In genomic region chr17:28737316-28737715, GRCh38 we compare ENCODE assay signal across 20 cellular contexts. TPM values are rescaled to one million over a fixed set of nuclear protein-coding genes. Genes with fewer than 3 reads are reported as not detected.
DNase-seq lines count a peak whose midpoint lies in the region; ATAC-seq and TF ChIP-seq lines count a peak whose summit lies in the region.
"Had no signal": no experiment of that assay in that cellular context is flagged by ENCODE, and none has a peak within 500 bp of the region (broad histone marks: within the 10 kb centered on the region; RNA-seq: fewer than 3 reads in every experiment).

No MANE protein-coding gene starts in this region.

- DNase-seq in chondrocyte (ENCODE audit: low spot score): peak; percentile 81
- DNase-seq in neuronal stem cell (ENCODE audit: low spot score): no peak
- no peak for DNase-seq in ascending aorta (ENCODE audit: low spot score in 2 of 2)
- DNase-seq in T-helper 17 cell: no peak
- DNase-seq in nucleus accumbens (lab: John Stamatoyannopoulos, UW): no peak
- DNase-seq: DND-41, KG1, MV-4-11, NCI-H1417, NCI-H187, NCI-H2227 treated with DMSO at 0.1 percent for 48 hours, NCI-H524, NCI-H82 had no signal

- H3K4me1 ChIP-seq in DOHH2 (ENCODE audit: control insufficient read depth, low read length): peaks cover 53% of the 10 kb centered on the region
- no peaks in the 10 kb centered on the region for H3K4me1 ChIP-seq in neuronal stem cell (ENCODE audit: control insufficient read depth in 2 of 2, insufficient read depth in 1 of 2, low read depth in 1 of 2, low read length in 2 of 2)
- no peaks in the 10 kb centered on the region for H3K4me1 ChIP-seq in ascending aorta

- H3K9me3 ChIP-seq in DOHH2 (ENCODE audit: control insufficient read depth, insufficient read depth, low read length) (peaks cover 5% of the 10 kb centered on the region; the same call in 1 of the 2 replicates), neuronal stem cell (replicated peaks in 1 of 2; ENCODE audit: control insufficient read depth in 2 of 2, insufficient read depth in 1 of 2, low read depth in 1 of 2, low read length in 2 of 2) (peaks cover 3 to 9% of the 10 kb centered on the region in 2 donors), ascending aorta (no peaks in the 10 kb centered on the region), T-helper 17 cell (ENCODE audit: control insufficient read depth, low read length, poor library complexity, severe bottlenecking) (no peaks in the 10 kb centered on the region)
- H3K9me3 ChIP-seq: Peyer's patch had no signal

- H2BK5ac ChIP-seq in neuronal stem cell (ENCODE audit: low read length): peak overlapping the region; percentile 54

- peak overlapping the region; percentile 73 for H3K14ac ChIP-seq in neuronal stem cell (ENCODE audit: low read length)

- peaks cover 29% of the 10 kb centered on the region for H3K79me2 ChIP-seq in DOHH2 (ENCODE audit: control insufficient read depth, low read length)

- peak overlapping the region; percentile 62 for H3K23ac ChIP-seq in neuronal stem cell (ENCODE audit: low read depth, low read length, poor library complexity)

- H2BK15ac ChIP-seq in neuronal stem cell (ENCODE audit: low read length): no peak overlapping the region

- ATAC-seq in T-helper 17 cell: no peak
- no peak for ATAC-seq in GM21360 (IDR thresholded peaks at IDR 0.05; ENCODE audit: unreplicated experiment)
- ATAC-seq: A549, Right ventricle myocardium inferior had no signal

- no peaks in the 10 kb centered on the region for H3K27me3 ChIP-seq in DOHH2 (ENCODE audit: control insufficient read depth, low read length)
- H3K27me3 ChIP-seq in neuronal stem cell (ENCODE audit: control insufficient read depth in 3 of 3, insufficient read depth in 3 of 3, low read depth in 1 of 3, low read length in 3 of 3): no peaks in the 10 kb centered on the region
- H3K27me3 ChIP-seq in ascending aorta: no peaks in the 10 kb centered on the region
- H3K27me3 ChIP-seq: Peyer's patch had no signal

- H3K4me3 ChIP-seq in DOHH2 (ENCODE audit: low read length): peak overlapping the region; percentile 72
- peak overlapping the region in 1 of 2 donors; percentile 65 for H3K4me3 ChIP-seq in neuronal stem cell (ENCODE audit: low read length in 2 of 2)
- no peak overlapping the region for H3K4me3 ChIP-seq in ascending aorta
- H3K4me3 ChIP-seq: A549 had no signal

- H3K4me2 ChIP-seq in DOHH2 (ENCODE audit: low read length) (peak overlapping the region; percentile 85), neuronal stem cell (ENCODE audit: insufficient read depth, low read length, poor library complexity, severe bottlenecking) (no peak overlapping the region)
- H3K4me2 ChIP-seq: A549 had no signal

- peak overlapping the region; percentile 23 for H3K4ac ChIP-seq in neuronal stem cell (ENCODE audit: low read length)

- H3K36me3 ChIP-seq in DOHH2 (ENCODE audit: control insufficient read depth, low read length) (peaks cover 46% of the 10 kb centered on the region), neuronal stem cell (replicated peaks in 1 of 2; ENCODE audit: control insufficient read depth in 2 of 2, insufficient read depth in 2 of 2, low read length in 2 of 2) (peaks cover 9 to 57% of the 10 kb centered on the region in 2 donors), ascending aorta (no peaks in the 10 kb centered on the region)
- H3K36me3 ChIP-seq: Peyer's patch had no signal

- H3K4me3 Mint-ChIP-seq in IgD-negative memory B cell (peak overlapping the region; percentile 53 to 93 (median 79)), chondrocyte (ENCODE audit: unreplicated experiment) (no peak overlapping the region), T-helper 17 cell (no peak overlapping the region)

- no peak overlapping the region for H2BK12ac ChIP-seq in neuronal stem cell (ENCODE audit: low read length)

- H3K36me3 Mint-ChIP-seq in IgD-negative memory B cell (peaks cover 8% of the 10 kb centered on the region), chondrocyte (ENCODE audit: low read depth) (no peaks in the 10 kb centered on the region), T-helper 17 cell (ENCODE audit: low read depth) (peaks cover 2% of the 10 kb centered on the region)

- no peak overlapping the region for H3K9ac ChIP-seq in neuronal stem cell (ENCODE audit: low read depth, low read length, poor library complexity)

- intact Hi-C loops in ascending aorta (cut with DNase I): no loop called here

- no peak overlapping the region for H2AFZ ChIP-seq in neuronal stem cell (ENCODE audit: low read length)

- no peaks in the 10 kb centered on the region for H3K9me3 Mint-ChIP-seq in IgD-negative memory B cell
- no peaks in the 10 kb centered on the region for H3K9me3 Mint-ChIP-seq in chondrocyte (ENCODE audit: low read depth)

- peak overlapping the region; percentile 46 for H3K18ac ChIP-seq in neuronal stem cell (ENCODE audit: low read length)

- no CpG with 5 or more reads among the region's 12 CpGs for WGBS in neuronal stem cell (ENCODE audit: extremely low coverage in 2 of 2, insufficient read length in 2 of 2, insufficient replicate concordance in 1 of 2), 2 donors

- H3K27ac ChIP-seq in DOHH2 (ENCODE audit: low read depth, low read length) (peak overlapping the region; percentile 90), neuronal stem cell (replicated peaks; ENCODE audit: low read length) (no peak overlapping the region), ascending aorta (no peak overlapping the region)
- H3K27ac ChIP-seq: A549, C4-2B had no signal

- TF ChIP-seq CTCF in DOHH2 (IDR thresholded peaks at IDR 0.05; ENCODE audit: low read depth, low read length, poor library complexity, severe bottlenecking) (no peak), chondrocyte (IDR thresholded peaks at IDR 0.05) (no peak), ascending aorta (IDR thresholded peaks at IDR 0.05) (no peak)

- H3F3A ChIP-seq in DOHH2 (ENCODE audit: control insufficient read depth, insufficient read depth): peaks cover 24% of the 10 kb centered on the region

- peak overlapping the region; percentile 26 for H4K8ac ChIP-seq in neuronal stem cell (ENCODE audit: low read depth, low read length)

- H3K27ac Mint-ChIP-seq in IgD-negative memory B cell (peak overlapping the region; percentile 97 to 100 (median 100)), chondrocyte (ENCODE audit: unreplicated experiment) (no peak overlapping the region), T-helper 17 cell (no peak overlapping the region)

- H4K20me1 ChIP-seq in DOHH2 (ENCODE audit: control insufficient read depth, insufficient read depth, low read depth, low read length): no peaks in the 10 kb centered on the region

- H2AK5ac ChIP-seq in neuronal stem cell (ENCODE audit: low read depth, low read length): peak overlapping the region; percentile 83

- H4K91ac ChIP-seq in neuronal stem cell (ENCODE audit: low read depth, low read length, poor library complexity): peak overlapping the region; percentile 77

- no peaks in the 10 kb centered on the region for H3K9me2 ChIP-seq in DOHH2 (replicated peaks; ENCODE audit: control insufficient read depth, low read length)

- H3K27me3 Mint-ChIP-seq in IgD-negative memory B cell: peaks cover 5% of the 10 kb centered on the region
- H3K27me3 Mint-ChIP-seq in chondrocyte (ENCODE audit: low read depth): no peaks in the 10 kb centered on the region
- H3K27me3 Mint-ChIP-seq in T-helper 17 cell: no peaks in the 10 kb centered on the region

- peaks cover 27 to 52% (median 40%) of the 10 kb centered on the region in 3 donors for H3K4me1 Mint-ChIP-seq in IgD-negative memory B cell
- no peaks in the 10 kb centered on the region for H3K4me1 Mint-ChIP-seq in chondrocyte (ENCODE audit: low read depth)
- H3K4me1 Mint-ChIP-seq in T-helper 17 cell: peaks cover 16% of the 10 kb centered on the region

- no peaks in the 10 kb centered on the region for H3K79me1 ChIP-seq in neuronal stem cell (ENCODE audit: low read depth, low read length)

- H2BK120ac ChIP-seq in neuronal stem cell (ENCODE audit: low read depth, low read length): no peak overlapping the region

RNA-seq across cellular contexts. Expression of gene TRAF4, which starts 6.5 kb away (rescaled TPM):
- 13.8 TPM for polyA plus RNA-seq in IgD-negative memory B cell
- total RNA-seq in chondrocyte (68.0 to 76.3 TPM (median 73.3 TPM) in 3 replicates), ascending aorta (53.2 TPM), T-helper 17 cell (100 to 1,000 TPM; 326 to 362 TPM)
- polyA plus RNA-seq in neuronal stem cell (2013, experiment 1 of 2): 107 TPM
- 106 TPM for polyA plus RNA-seq in neuronal stem cell (2013, experiment 2 of 2)

RNA-seq across cellular contexts. Expression of gene NEK8, which starts 8.7 kb away (rescaled TPM):
- polyA plus RNA-seq in IgD-negative memory B cell: 18.6 TPM
- total RNA-seq in chondrocyte (5.3 to 6.1 TPM (median 5.5 TPM) in 3 replicates), ascending aorta (3.2 TPM), T-helper 17 cell (1 to 10 TPM; 5.8 to 8.8 TPM)
- 4.5 TPM for polyA plus RNA-seq in neuronal stem cell (2013, experiment 1 of 2)
- 4.3 TPM for polyA plus RNA-seq in neuronal stem cell (2013, experiment 2 of 2)

RNA-seq across cellular contexts. Expression of gene TLCD1, which starts 11.3 kb away (rescaled TPM):
- polyA plus RNA-seq in IgD-negative memory B cell: 0.49 TPM
- 12.4 to 12.9 TPM (median 12.6 TPM) in 3 replicates for total RNA-seq in chondrocyte
- polyA plus RNA-seq in neuronal stem cell (2013, experiment 1 of 2): 9.1 TPM
- 8.3 TPM for polyA plus RNA-seq in neuronal stem cell (2013, experiment 2 of 2)
- not detected for total RNA-seq in ascending aorta
- 1 to 10 TPM; 1.1 to 1.4 TPM for total RNA-seq in T-helper 17 cell

RNA-seq across cellular contexts. Expression of gene RPL23A, which starts 17.5 kb away (rescaled TPM):
- polyA plus RNA-seq in IgD-negative memory B cell: 6,180 TPM
- total RNA-seq in chondrocyte (853 to 1,026 TPM (median 884 TPM) in 3 replicates), ascending aorta (491 TPM), T-helper 17 cell (1,000 to 10,000 TPM; 2,757 to 2,860 TPM)
- 3,397 TPM for polyA plus RNA-seq in neuronal stem cell (2013, experiment 1 of 2)
- polyA plus RNA-seq in neuronal stem cell (2013, experiment 2 of 2): 3,279 TPM

RNA-seq across cellular contexts. Expression of gene RAB34, which starts 19.6 kb away (rescaled TPM):
- 6.7 TPM for polyA plus RNA-seq in IgD-negative memory B cell
- total RNA-seq in chondrocyte: 128 to 132 TPM (median 131 TPM) in 3 replicates
- 76.6 TPM for polyA plus RNA-seq in neuronal stem cell (2013, experiment 1 of 2)
- 73.6 TPM for polyA plus RNA-seq in neuronal stem cell (2013, experiment 2 of 2)
- 172 TPM for total RNA-seq in ascending aorta
- 10 to 100 TPM in 1 of 2 donors, 1 to 10 TPM in 1; 8.3 to 24.3 TPM for total RNA-seq in T-helper 17 cell

Comparison
In these comparisons a context has a peak if more than half of its experiments do, and no peak if none do; other contexts are left out.
1. H3K27ac Mint-ChIP-seq: peak in IgD-negative memory B cell (3 of 3); none in chondrocyte (single experiment) and T-helper 17 cell (single experiment).
2. H3K4me3 Mint-ChIP-seq: peak in IgD-negative memory B cell (4 of 4); none in chondrocyte (single experiment) and T-helper 17 cell (single experiment).